ENCODE assay signal across 1 cellular context in the genomic region with DNA sequence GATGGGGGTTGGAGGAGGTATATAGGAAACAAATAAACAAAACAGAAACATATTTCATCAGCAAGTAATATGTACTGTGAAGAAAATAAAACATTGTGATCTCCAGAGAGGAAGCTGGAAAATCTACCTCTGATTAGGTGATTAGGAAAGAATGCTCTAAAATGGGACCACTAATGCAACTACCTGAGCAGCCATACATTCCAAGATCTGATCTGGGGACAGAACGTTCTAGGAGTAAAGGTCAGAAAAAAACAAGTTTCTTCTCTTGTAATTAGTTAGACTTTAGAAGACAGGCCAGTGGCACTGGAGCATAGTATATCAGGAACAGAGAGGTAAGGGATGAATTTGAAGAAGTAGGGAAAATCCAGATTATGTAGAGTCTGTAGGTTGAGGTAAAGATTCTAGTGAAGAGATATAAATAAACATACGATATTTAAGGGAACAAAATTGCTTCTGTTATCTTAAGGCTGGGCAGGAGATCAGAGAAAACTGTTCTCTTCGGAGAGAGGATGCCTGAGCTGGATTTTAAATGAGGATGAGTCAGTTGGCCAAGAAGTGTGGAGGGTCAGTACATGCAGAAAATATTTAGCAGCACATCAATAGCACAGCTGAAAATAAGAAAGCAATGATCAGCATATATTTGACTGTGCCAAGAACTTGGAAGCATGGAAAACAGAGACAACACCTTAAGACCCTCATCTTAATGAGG.
TF ChIP-seq lines count a peak whose summit lies in the region.

No MANE protein-coding gene starts in this region.

TF ChIP-seq in GM23338, 12 proteins besides CTCF, POLR2A, EP300 and RAD21:
- TF ChIP-seq, protein P1, sequence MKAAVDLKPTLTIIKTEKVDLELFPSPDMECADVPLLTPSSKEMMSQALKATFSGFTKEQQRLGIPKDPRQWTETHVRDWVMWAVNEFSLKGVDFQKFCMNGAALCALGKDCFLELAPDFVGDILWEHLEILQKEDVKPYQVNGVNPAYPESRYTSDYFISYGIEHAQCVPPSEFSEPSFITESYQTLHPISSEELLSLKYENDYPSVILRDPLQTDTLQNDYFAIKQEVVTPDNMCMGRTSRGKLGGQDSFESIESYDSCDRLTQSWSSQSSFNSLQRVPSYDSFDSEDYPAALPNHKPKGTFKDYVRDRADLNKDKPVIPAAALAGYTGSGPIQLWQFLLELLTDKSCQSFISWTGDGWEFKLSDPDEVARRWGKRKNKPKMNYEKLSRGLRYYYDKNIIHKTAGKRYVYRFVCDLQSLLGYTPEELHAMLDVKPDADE (IDR thresholded peaks at IDR 0.05): no peak
- TF ChIP-seq CREB1 (CRISPR knock-in tag; IDR thresholded peaks at IDR 0.05; ENCODE audit: low read depth) (no peak), ZNF331 (CRISPR knock-in tag; IDR thresholded peaks at IDR 0.05; ENCODE audit: low read depth) (no peak), STAT1 (IDR thresholded peaks at IDR 0.05; ENCODE audit: unreplicated experiment) (no peak), JUNB (IDR thresholded peaks at IDR 0.05; ENCODE audit: unreplicated experiment) (no peak), NANOG (IDR thresholded peaks at IDR 0.05; ENCODE audit: borderline replicate concordance) (no peak), EZH2phosphoT487 (IDR thresholded peaks at IDR 0.05; ENCODE audit: unreplicated experiment) (no peak), EZH2 (IDR thresholded peaks at IDR 0.05; ENCODE audit: low read depth, unreplicated experiment) (no peak), ZNF114 (CRISPR knock-in tag; IDR thresholded peaks at IDR 0.05) (no peak), POLR2AphosphoS5 (IDR thresholded peaks at IDR 0.05; ENCODE audit: low read depth) (no peak)
- TF ChIP-seq, protein P2, sequence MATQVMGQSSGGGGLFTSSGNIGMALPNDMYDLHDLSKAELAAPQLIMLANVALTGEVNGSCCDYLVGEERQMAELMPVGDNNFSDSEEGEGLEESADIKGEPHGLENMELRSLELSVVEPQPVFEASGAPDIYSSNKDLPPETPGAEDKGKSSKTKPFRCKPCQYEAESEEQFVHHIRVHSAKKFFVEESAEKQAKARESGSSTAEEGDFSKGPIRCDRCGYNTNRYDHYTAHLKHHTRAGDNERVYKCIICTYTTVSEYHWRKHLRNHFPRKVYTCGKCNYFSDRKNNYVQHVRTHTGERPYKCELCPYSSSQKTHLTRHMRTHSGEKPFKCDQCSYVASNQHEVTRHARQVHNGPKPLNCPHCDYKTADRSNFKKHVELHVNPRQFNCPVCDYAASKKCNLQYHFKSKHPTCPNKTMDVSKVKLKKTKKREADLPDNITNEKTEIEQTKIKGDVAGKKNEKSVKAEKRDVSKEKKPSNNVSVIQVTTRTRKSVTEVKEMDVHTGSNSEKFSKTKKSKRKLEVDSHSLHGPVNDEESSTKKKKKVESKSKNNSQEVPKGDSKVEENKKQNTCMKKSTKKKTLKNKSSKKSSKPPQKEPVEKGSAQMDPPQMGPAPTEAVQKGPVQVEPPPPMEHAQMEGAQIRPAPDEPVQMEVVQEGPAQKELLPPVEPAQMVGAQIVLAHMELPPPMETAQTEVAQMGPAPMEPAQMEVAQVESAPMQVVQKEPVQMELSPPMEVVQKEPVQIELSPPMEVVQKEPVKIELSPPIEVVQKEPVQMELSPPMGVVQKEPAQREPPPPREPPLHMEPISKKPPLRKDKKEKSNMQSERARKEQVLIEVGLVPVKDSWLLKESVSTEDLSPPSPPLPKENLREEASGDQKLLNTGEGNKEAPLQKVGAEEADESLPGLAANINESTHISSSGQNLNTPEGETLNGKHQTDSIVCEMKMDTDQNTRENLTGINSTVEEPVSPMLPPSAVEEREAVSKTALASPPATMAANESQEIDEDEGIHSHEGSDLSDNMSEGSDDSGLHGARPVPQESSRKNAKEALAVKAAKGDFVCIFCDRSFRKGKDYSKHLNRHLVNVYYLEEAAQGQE (IDR thresholded peaks at IDR 0.05; ENCODE audit: unreplicated experiment): no peak
- TF ChIP-seq, protein P3, sequence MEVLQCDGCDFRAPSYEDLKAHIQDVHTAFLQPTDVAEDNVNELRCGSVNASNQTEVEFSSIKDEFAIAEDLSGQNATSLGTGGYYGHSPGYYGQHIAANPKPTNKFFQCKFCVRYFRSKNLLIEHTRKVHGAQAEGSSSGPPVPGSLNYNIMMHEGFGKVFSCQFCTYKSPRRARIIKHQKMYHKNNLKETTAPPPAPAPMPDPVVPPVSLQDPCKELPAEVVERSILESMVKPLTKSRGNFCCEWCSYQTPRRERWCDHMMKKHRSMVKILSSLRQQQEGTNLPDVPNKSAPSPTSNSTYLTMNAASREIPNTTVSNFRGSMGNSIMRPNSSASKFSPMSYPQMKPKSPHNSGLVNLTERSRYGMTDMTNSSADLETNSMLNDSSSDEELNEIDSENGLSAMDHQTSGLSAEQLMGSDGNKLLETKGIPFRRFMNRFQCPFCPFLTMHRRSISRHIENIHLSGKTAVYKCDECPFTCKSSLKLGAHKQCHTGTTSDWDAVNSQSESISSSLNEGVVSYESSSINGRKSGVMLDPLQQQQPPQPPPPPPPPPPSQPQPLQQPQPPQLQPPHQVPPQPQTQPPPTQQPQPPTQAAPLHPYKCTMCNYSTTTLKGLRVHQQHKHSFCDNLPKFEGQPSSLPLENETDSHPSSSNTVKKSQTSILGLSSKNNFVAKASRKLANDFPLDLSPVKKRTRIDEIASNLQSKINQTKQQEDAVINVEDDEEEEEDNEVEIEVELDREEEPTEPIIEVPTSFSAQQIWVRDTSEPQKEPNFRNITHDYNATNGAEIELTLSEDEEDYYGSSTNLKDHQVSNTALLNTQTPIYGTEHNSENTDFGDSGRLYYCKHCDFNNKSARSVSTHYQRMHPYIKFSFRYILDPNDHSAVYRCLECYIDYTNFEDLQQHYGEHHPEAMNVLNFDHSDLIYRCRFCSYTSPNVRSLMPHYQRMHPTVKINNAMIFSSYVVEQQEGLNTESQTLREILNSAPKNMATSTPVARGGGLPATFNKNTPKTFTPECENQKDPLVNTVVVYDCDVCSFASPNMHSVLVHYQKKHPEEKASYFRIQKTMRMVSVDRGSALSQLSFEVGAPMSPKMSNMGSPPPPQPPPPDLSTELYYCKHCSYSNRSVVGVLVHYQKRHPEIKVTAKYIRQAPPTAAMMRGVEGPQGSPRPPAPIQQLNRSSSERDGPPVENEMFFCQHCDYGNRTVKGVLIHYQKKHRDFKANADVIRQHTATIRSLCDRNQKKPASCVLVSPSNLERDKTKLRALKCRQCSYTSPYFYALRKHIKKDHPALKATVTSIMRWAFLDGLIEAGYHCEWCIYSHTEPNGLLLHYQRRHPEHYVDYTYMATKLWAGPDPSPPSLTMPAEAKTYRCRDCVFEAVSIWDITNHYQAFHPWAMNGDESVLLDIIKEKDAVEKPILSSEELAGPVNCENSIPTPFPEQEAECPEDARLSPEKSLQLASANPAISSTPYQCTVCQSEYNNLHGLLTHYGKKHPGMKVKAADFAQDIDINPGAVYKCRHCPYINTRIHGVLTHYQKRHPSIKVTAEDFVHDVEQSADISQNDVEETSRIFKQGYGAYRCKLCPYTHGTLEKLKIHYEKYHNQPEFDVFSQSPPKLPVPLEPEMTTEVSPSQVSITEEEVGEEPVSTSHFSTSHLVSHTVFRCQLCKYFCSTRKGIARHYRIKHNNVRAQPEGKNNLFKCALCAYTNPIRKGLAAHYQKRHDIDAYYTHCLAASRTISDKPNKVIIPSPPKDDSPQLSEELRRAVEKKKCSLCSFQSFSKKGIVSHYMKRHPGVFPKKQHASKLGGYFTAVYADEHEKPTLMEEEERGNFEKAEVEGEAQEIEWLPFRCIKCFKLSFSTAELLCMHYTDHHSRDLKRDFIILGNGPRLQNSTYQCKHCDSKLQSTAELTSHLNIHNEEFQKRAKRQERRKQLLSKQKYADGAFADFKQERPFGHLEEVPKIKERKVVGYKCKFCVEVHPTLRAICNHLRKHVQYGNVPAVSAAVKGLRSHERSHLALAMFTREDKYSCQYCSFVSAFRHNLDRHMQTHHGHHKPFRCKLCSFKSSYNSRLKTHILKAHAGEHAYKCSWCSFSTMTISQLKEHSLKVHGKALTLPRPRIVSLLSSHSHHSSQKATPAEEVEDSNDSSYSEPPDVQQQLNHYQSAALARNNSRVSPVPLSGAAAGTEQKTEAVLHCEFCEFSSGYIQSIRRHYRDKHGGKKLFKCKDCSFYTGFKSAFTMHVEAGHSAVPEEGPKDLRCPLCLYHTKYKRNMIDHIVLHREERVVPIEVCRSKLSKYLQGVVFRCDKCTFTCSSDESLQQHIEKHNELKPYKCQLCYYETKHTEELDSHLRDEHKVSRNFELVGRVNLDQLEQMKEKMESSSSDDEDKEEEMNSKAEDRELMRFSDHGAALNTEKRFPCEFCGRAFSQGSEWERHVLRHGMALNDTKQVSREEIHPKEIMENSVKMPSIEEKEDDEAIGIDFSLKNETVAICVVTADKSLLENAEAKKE (CRISPR knock-in tag; IDR thresholded peaks at IDR 0.05): no peak
